ENCODE assay signal across 18 cellular contexts in the genomic region with DNA sequence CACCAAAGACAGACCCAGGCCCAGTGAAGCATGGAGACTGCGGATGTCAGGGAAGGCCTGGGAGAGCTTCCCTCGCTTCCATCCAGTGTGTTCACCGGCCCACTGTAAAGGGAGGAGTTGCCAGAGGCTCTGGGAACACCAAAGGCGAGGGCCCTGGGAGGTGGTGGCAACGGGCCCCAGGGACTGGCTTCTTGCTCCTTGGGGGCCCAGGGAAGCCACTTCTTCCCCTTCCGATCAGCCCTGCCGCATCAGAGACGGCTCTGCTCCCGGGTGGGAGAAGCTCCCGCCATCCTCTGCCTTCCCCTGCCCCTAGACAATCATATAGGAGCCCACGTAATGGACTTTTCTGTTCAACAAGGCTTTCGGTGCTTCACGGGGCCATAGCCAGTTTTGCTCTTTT.
"Had no signal": no experiment of that assay in that cellular context is flagged by ENCODE, and none has a peak within 500 bp of the region (broad histone marks: within the 10 kb centered on the region; RNA-seq: fewer than 3 reads in every experiment).

No MANE protein-coding gene starts in this region.

- H3K36me3 ChIP-seq: cardiac muscle cell had no signal

- H3K9me3 ChIP-seq: gastrocnemius medialis, heart left ventricle, neutrophil, tibial nerve, vagina had no signal

- H3K27me3 ChIP-seq: cardiac muscle cell, dorsolateral prefrontal cortex, gastrocnemius medialis, heart left ventricle, neutrophil, tibial nerve, vagina had no signal

- H3K27ac Mint-ChIP-seq: activated T-cell treated with anti-CD3 and anti-CD28 coated beads, Interleukin-2, amount 50 U/mL, for 72 hours had no signal

- ATAC-seq: activated T-cell treated with anti-CD3 and anti-CD28 coated beads, Interleukin-2, amount 50 U/mL, for 72 hours had no signal

- H3K9me3 Mint-ChIP-seq: activated T-cell treated with anti-CD3 and anti-CD28 coated beads, Interleukin-2, amount 50 U/mL, for 72 hours; immature natural killer cell had no signal

- H3K27ac ChIP-seq: cardiac muscle cell, dorsolateral prefrontal cortex, gastrocnemius medialis, heart left ventricle, neutrophil, SK-N-MC, tibial nerve, vagina had no signal

- H3K4me3 Mint-ChIP-seq: activated T-cell treated with anti-CD3 and anti-CD28 coated beads, Interleukin-2, amount 50 U/mL, for 72 hours; immature natural killer cell had no signal

- H3K4me3 ChIP-seq: cardiac muscle cell, dorsolateral prefrontal cortex, gastrocnemius medialis, heart left ventricle, SK-N-MC, tibial nerve, vagina had no signal

- DNase-seq: activated CD4-positive, CD25-positive, alpha-beta regulatory T cell treated with anti-CD3 and anti-CD28 coated beads, Interleukin-2, amount 50 U/mL, for 72 hours; activated naive CD4-positive, alpha-beta T cell; activated T-cell treated with anti-CD3 and anti-CD28 coated beads, Interleukin-2, amount 50 U/mL, for 72 hours; dorsolateral prefrontal cortex; erythroblast; gastrocnemius medialis; heart left ventricle; immature natural killer cell; midbrain; stimulated activated CD4-positive, alpha-beta T cell treated with anti-CD3 and anti-CD28 coated beads, Interleukin-2, amount 100 ng/mL, for 48 hours; stimulated activated naive CD4-positive, alpha-beta T cell treated with Interleukin-2 at 50 U/mL for 16 hours; substantia nigra; T-helper 9 cell had no signal

- H3K4me1 ChIP-seq: gastrocnemius medialis, tibial nerve, vagina had no signal
